In the genomic region with DNA sequence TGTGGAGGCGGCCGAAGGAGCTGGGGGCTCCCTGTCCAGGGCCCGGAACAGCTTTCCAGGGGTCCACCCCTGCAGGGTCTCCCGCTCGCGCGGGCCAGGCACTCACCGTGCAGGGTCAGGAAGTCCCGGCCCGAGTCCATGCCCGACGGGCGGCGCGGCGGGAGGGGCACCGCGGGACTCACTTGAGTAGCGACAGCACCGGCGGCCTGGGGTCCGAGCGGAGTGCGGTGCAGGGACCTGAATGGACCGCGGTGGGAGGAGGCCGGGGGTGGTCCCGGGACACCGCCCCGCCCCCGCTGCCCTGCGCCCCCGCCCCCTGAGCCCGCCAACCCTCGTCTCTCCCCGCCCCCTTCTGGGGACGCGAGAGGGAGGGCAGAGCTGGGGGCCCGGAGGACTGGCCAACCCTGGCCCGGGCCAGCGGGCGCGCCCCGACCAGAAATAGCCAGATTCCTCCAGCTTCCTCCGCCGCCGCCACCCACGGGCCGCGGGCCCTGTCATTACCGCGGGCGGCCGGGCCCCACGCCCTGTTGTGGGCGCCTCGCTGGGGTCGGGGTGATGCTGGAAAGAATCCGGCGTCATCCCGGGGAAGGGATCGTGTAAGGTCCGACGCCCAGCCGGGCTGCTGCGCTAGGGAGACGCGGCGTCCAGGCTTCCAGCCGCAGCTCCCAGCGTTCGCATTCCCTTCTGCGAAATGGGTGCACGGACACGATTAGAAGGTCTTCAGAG, we compare ENCODE assay signal across 8 cellular contexts. TPM values are rescaled to one million over a fixed set of nuclear protein-coding genes. Genes with fewer than 3 reads are reported as not detected.
DNase-seq lines count a peak whose midpoint lies in the region; ATAC-seq and TF ChIP-seq lines count a peak whose summit lies in the region.

A gene (minus strand): TSS at position 243 of the 726 bp plus-strand sequence. CDS start 103 bp downstream, at position 140.

- peaks cover 6 to 42% (median 35%) of the 10 kb centered on the region in 9 donors for H3K4me1 ChIP-seq in heart right ventricle

- no peaks in the 10 kb centered on the region for H3K27me3 Mint-ChIP-seq in osteocyte (ENCODE audit: unreplicated experiment)

- intact Hi-C loops in heart right ventricle (cut with DNase I) = no loop called here

- H3K4me3 ChIP-seq in heart right ventricle = peak within 1 kb of the TSS; percentile 68 to 97 (median 81)

- peak within 1 kb of the TSS; percentile 86 for H3K27ac Mint-ChIP-seq in osteocyte (ENCODE audit: unreplicated experiment)

- H3K9me3 Mint-ChIP-seq in osteocyte (ENCODE audit: unreplicated experiment) = no peaks in the 10 kb centered on the region

- ATAC-seq in heart right ventricle = peak; percentile 27 to 57 (median 51)
- ATAC-seq in HG03442 (IDR thresholded peaks at IDR 0.05; ENCODE audit: unreplicated experiment) = no peak

- H3K36me3 ChIP-seq in heart right ventricle = no peaks in the 10 kb centered on the region

- H3K4me3 Mint-ChIP-seq in osteocyte (ENCODE audit: unreplicated experiment) = peak within 1 kb of the TSS; percentile 66

- H3K36me3 Mint-ChIP-seq in osteocyte (ENCODE audit: unreplicated experiment) = no peaks in the 10 kb centered on the region

- peaks cover 24% of the 10 kb centered on the region for H3K4me1 Mint-ChIP-seq in osteocyte (ENCODE audit: unreplicated experiment)

- 1 to 2% methylated on average over 57 to 74 of the region's 75 CpGs for WGBS in heart right ventricle, 2 donors

- DNase-seq in AG20443 (ENCODE audit: low spot score) (peak; percentile 93), NCI-H2227 (lab: John Stamatoyannopoulos, UW; ENCODE audit: unreplicated experiment) (peak; percentile 70), anterior cingulate cortex (lab: John Stamatoyannopoulos, UW) (peak in 47 of 58 donors; percentile 19 to 76 (median 57)), heart right ventricle (peak; percentile 82 to 86), osteocyte (ENCODE audit: extremely low spot score, unreplicated experiment) (no peak), NCI-H1092 treated with DMSO at 0.1 percent for 48 hours (lab: John Stamatoyannopoulos, UW) (no peak), NCI-H1092 (lab: John Stamatoyannopoulos, UW) (no peak)

- peaks cover 0 to 27% (median 0%) of the 10 kb centered on the region in 7 donors for H3K27me3 ChIP-seq in heart right ventricle

- TF ChIP-seq CTCF in heart right ventricle (IDR thresholded peaks at IDR 0.05) (peak in 1 of 9 donors; percentile 3), osteocyte (IDR thresholded peaks at IDR 0.05) (no peak)

- peak within 1 kb of the TSS; percentile 48 to 88 (median 78) for H3K27ac ChIP-seq in heart right ventricle

- H3K9me3 ChIP-seq in heart right ventricle = no peaks in the 10 kb centered on the region

RNA-seq across cellular contexts. Expression of the gene that starts here (rescaled TPM):
- 10 to 100 TPM in 6 of 10 donors, 1 to 10 TPM in 4; 6.3 to 17.7 (median 10.1) TPM for total RNA-seq in heart right ventricle
- polyA plus RNA-seq in heart right ventricle = 10 to 100 TPM; 13.0 to 20.0 TPM
- 21.8 and 22.8 TPM in 2 replicates for total RNA-seq in osteocyte

Comparison
In these comparisons a context has a peak if more than half of its experiments do, and no peak if none do; other contexts are left out.
1. DNase-seq: peak in AG20443 (single experiment), NCI-H2227 (single experiment), anterior cingulate cortex (47 of 58) and heart right ventricle (2 of 2); none in osteocyte (single experiment), NCI-H1092 treated with DMSO at 0.1 percent for 48 hours (single experiment) and NCI-H1092 (single experiment).